In genomic region chr6:142361765-142362540, GRCh38 we compare ENCODE assay signal across 1 cellular context.
TF ChIP-seq lines count a peak whose summit lies in the region.

No MANE protein-coding gene starts in this region.

TF ChIP-seq in HepG2, 621 proteins besides CTCF, POLR2A, EP300 and RAD21 (continued from another document and continues in another):
- peak; percentile 54; the same call in 1 of the 2 replicates for TF ChIP-seq ARID5B (CRISPR knock-in tag; IDR thresholded peaks at IDR 0.05)
- peak in 1 of 2 experiments; percentile 38; a peak in 1 of 4 replicates for TF ChIP-seq ATF4 (CRISPR knock-in tag; IDR thresholded peaks at IDR 0.05)
- TF ChIP-seq HMGA1 (CRISPR knock-in tag; conservative IDR thresholded peaks at IDR 0.05), result no peak
- 0 out of 2 replicates have a peak, but pooled peaks have one; percentile 4 for TF ChIP-seq MAX (IDR thresholded peaks at IDR 0.05)
- no peak for TF ChIP-seq CREB1 (IDR thresholded peaks at IDR 0.05)
- peak; percentile 20; the same call in 1 of the 2 replicates for TF ChIP-seq CREB1 (CRISPR knock-in tag; IDR thresholded peaks at IDR 0.05)
- TF ChIP-seq MTERF4 (CRISPR knock-in tag; IDR thresholded peaks at IDR 0.05), result no peak
- TF ChIP-seq SOX6 (IDR thresholded peaks at IDR 0.05), result no peak
- TF ChIP-seq SOX6 (CRISPR knock-in tag; IDR thresholded peaks at IDR 0.05), result peak; percentile 25; the same call in 1 of the 2 replicates
- no peak for TF ChIP-seq ZBTB39 (CRISPR knock-in tag; IDR thresholded peaks at IDR 0.05)
- TF ChIP-seq KDM5A (IDR thresholded peaks at IDR 0.05; ENCODE audit: borderline replicate concordance, low read length), result no peak
- TF ChIP-seq PBX2 (CRISPR knock-in tag; IDR thresholded peaks at IDR 0.05), result no peak
- no peak for TF ChIP-seq KIAA2018 (CRISPR knock-in tag; IDR thresholded peaks at IDR 0.05; ENCODE audit: borderline replicate concordance)
- no peak for TF ChIP-seq ZFP36L1 (CRISPR knock-in tag; IDR thresholded peaks at IDR 0.05)
- no peak for TF ChIP-seq ZNF263 (CRISPR knock-in tag; IDR thresholded peaks at IDR 0.05)
- peak; percentile 79 for TF ChIP-seq NCOA2 (CRISPR knock-in tag; IDR thresholded peaks at IDR 0.05)
- TF ChIP-seq GATAD2A (CRISPR knock-in tag; IDR thresholded peaks at IDR 0.05), result peak; percentile 27; the same call in 1 of the 2 replicates
- no peak for TF ChIP-seq MED8 (CRISPR knock-in tag; IDR thresholded peaks at IDR 0.05; ENCODE audit: insufficient replicate concordance)
- no peak; the same call in 1 of the 2 replicates for TF ChIP-seq ZFP1 (CRISPR knock-in tag; IDR thresholded peaks at IDR 0.05)
- TF ChIP-seq ZNF546 (CRISPR knock-in tag; conservative IDR thresholded peaks at IDR 0.05), result no peak
- TF ChIP-seq ZNF274 (CRISPR knock-in tag; IDR thresholded peaks at IDR 0.05), result no peak
- no peak for TF ChIP-seq ZNF121 (CRISPR knock-in tag; IDR thresholded peaks at IDR 0.05)
- no peak for TF ChIP-seq ZBTB14 (CRISPR knock-in tag; IDR thresholded peaks at IDR 0.05)
- no peak for TF ChIP-seq ZNF605 (CRISPR knock-in tag; IDR thresholded peaks at IDR 0.05)
- TF ChIP-seq FOXP4 (CRISPR knock-in tag; IDR thresholded peaks at IDR 0.05), result 0 out of 2 replicates have a peak, but pooled peaks have one; percentile 28
- TF ChIP-seq ZSCAN25 (CRISPR knock-in tag; IDR thresholded peaks at IDR 0.05), result no peak
- 0 out of 2 replicates have a peak, but pooled peaks have one; percentile 19 for TF ChIP-seq ZNF362 (CRISPR knock-in tag; IDR thresholded peaks at IDR 0.05; ENCODE audit: borderline replicate concordance)
- TF ChIP-seq NR3C1 (CRISPR knock-in tag; IDR thresholded peaks at IDR 0.05), result no peak
- TF ChIP-seq RAD51 (IDR thresholded peaks at IDR 0.05; ENCODE audit: borderline replicate concordance), result no peak
- 0 out of 2 replicates have a peak, but pooled peaks have one; percentile 18 for TF ChIP-seq FOSL2 (CRISPR knock-in tag; IDR thresholded peaks at IDR 0.05)
- no peak for TF ChIP-seq NFYC (CRISPR knock-in tag; IDR thresholded peaks at IDR 0.05)
- TF ChIP-seq NR2C2 (CRISPR knock-in tag; IDR thresholded peaks at IDR 0.05; ENCODE audit: borderline replicate concordance), result no peak
- peak; percentile 7; the same call in 1 of the 2 replicates for TF ChIP-seq ZNF644 (CRISPR knock-in tag; IDR thresholded peaks at IDR 0.05; ENCODE audit: low read depth)
